1 cellular context compared by ENCODE assay signal in genomic region chr16:19316846-19317245, GRCh38.
TF ChIP-seq lines count a peak whose summit lies in the region.

No MANE protein-coding gene starts in this region.

TF ChIP-seq in GM23338, 12 proteins besides CTCF, POLR2A, EP300 and RAD21 (continued from another document):
- TF ChIP-seq ZNF462 (CRISPR knock-in tag; IDR thresholded peaks at IDR 0.05) (no peak; the same call in 1 of the 2 replicates), ZNF114 (CRISPR knock-in tag; IDR thresholded peaks at IDR 0.05) (no peak), CREB1 (CRISPR knock-in tag; IDR thresholded peaks at IDR 0.05; ENCODE audit: low read depth) (no peak), REST (IDR thresholded peaks at IDR 0.05; ENCODE audit: unreplicated experiment) (no peak), ZNF331 (CRISPR knock-in tag; IDR thresholded peaks at IDR 0.05; ENCODE audit: low read depth) (no peak), NANOG (IDR thresholded peaks at IDR 0.05; ENCODE audit: borderline replicate concordance) (no peak), EZH2phosphoT487 (IDR thresholded peaks at IDR 0.05; ENCODE audit: unreplicated experiment) (no peak), ETS1 (IDR thresholded peaks at IDR 0.05) (no peak), JUNB (IDR thresholded peaks at IDR 0.05; ENCODE audit: unreplicated experiment) (no peak)
